15 cellular contexts compared by ENCODE assay signal in the genomic region with DNA sequence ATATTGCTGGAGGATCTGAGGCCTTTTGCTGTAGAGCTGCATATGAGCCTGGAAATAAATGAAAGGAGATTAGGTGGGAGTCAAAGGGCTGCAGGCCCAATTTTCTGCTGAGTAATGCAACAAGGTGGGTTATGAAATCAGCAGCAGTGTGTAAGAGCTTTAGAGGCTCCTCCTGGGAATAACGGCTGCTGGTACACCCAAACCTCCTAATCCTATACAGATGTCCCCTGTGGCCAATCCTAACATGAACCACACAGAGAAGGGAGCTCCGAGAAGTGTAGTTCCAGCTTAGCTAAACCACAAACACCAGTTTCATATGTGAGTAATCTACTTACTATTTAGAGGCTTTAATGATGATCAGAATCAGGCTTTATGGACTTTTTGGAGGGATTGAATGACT.
DNase-seq lines count a peak whose midpoint lies in the region; ATAC-seq and TF ChIP-seq lines count a peak whose summit lies in the region.
"Had no signal": no experiment of that assay in that cellular context is flagged by ENCODE, and none has a peak within 500 bp of the region (broad histone marks: within the 10 kb centered on the region; RNA-seq: fewer than 3 reads in every experiment).

No MANE protein-coding gene starts in this region.

- H3K9me3 ChIP-seq in WERI-Rb-1 (ENCODE audit: severe bottlenecking) (peaks cover 4% of the 10 kb centered on the region), tibial nerve (peaks cover 0 to 9% (median 3%) of the 10 kb centered on the region in 4 donors)
- H3K9me3 ChIP-seq: ascending aorta had no signal

- WGBS in tibial nerve, 2 donors: 60 to 75% methylated on average over 2 of the region's 2 CpGs

- H3K27ac ChIP-seq in WERI-Rb-1 (peak overlapping the region; percentile 9; the same call in 1 of the 2 replicates), tibial nerve (no peak overlapping the region)
- H3K27ac ChIP-seq: ascending aorta, SJSA1 had no signal

- H3K36me3 ChIP-seq in WERI-Rb-1: no peaks in the 10 kb centered on the region
- no peaks in the 10 kb centered on the region for H3K36me3 ChIP-seq in tibial nerve
- H3K36me3 ChIP-seq: ascending aorta, SJSA1 had no signal

- TF ChIP-seq CTCF in AG09309 (IDR thresholded peaks at IDR 0.05; ENCODE audit: control insufficient read depth, insufficient read depth, low read depth, low read length, missing control alignments) (no peak), WERI-Rb-1 (IDR thresholded peaks at IDR 0.05; ENCODE audit: low read depth, low read length) (no peak), tibial nerve (IDR thresholded peaks at IDR 0.05) (no peak)

- DNase-seq in AG09309 (ENCODE audit: low read depth) (peak; percentile 98), HS-27A (ENCODE audit: low read depth) (peak; percentile 33), WERI-Rb-1 (peak; percentile 65), glomerular visceral epithelial cell (ENCODE audit: extremely low spot score) (peak; percentile 36), tibial nerve (ENCODE audit: low spot score in 2 of 2) (no peak), DMS79 (lab: John Stamatoyannopoulos, UW) (no peak), HT-29 (ENCODE audit: low spot score) (no peak)
- DNase-seq: activated CD4-positive, CD25-positive, alpha-beta regulatory T cell treated with anti-CD3 and anti-CD28 coated beads, Interleukin-2, amount 50 U/mL, for 72 hours; activated T-cell treated with anti-CD3 and anti-CD28 coated beads, Interleukin-2, amount 50 U/mL, for 1 hour; CD4-positive, CD25-positive, alpha-beta regulatory T cell; stimulated activated CD4-positive, alpha-beta T cell treated with anti-CD3 and anti-CD28 coated beads, Interleukin-2, amount 100 ng/mL, for 48 hours; stimulated activated naive CD8-positive, alpha-beta T cell treated with anti-CD3 and anti-CD28 coated beads, Interleukin-15, Interleukin-2, amounts not matched to agents 100 U/mL and 50 U/mL, for 24 hours had no signal

- TF ChIP-seq POLR2A in tibial nerve (IDR thresholded peaks at IDR 0.05): no peak

- no peaks in the 10 kb centered on the region for H3K4me1 ChIP-seq in tibial nerve
- H3K4me1 ChIP-seq: ascending aorta, SJSA1 had no signal

- H3K27me3 ChIP-seq in WERI-Rb-1 (ENCODE audit: insufficient read depth, low read depth, severe bottlenecking) (no peaks in the 10 kb centered on the region), tibial nerve (no peaks in the 10 kb centered on the region)
- H3K27me3 ChIP-seq: ascending aorta, SJSA1 had no signal

- H3K4me3 ChIP-seq in AG09309 (ENCODE audit: control insufficient read depth, low read depth, low read length) (no peak overlapping the region), WERI-Rb-1 (ENCODE audit: low read depth, low read length) (no peak overlapping the region), tibial nerve (no peak overlapping the region)
- H3K4me3 ChIP-seq: ascending aorta, SJSA1 had no signal

- ATAC-seq in GM19035 (IDR thresholded peaks at IDR 0.05; ENCODE audit: unreplicated experiment): no peak
- ATAC-seq: stimulated activated naive CD8-positive, alpha-beta T cell treated with anti-CD3 and anti-CD28 coated beads, Interleukin-15, Interleukin-2, amounts not matched to agents 100 U/mL and 50 U/mL, for 24 hours had no signal

- TF ChIP-seq EP300 in tibial nerve (IDR thresholded peaks at IDR 0.05): no peak

Comparison
In these comparisons a context has a peak if more than half of its experiments do, and no peak if none do; other contexts are left out.
1. DNase-seq: peak in AG09309 (single experiment), HS-27A (single experiment), WERI-Rb-1 (single experiment) and glomerular visceral epithelial cell (single experiment); none in tibial nerve (0 of 2), DMS79 (single experiment) and HT-29 (single experiment).